Comparison of ENCODE assay signal across 21 cellular contexts in the genomic region with DNA sequence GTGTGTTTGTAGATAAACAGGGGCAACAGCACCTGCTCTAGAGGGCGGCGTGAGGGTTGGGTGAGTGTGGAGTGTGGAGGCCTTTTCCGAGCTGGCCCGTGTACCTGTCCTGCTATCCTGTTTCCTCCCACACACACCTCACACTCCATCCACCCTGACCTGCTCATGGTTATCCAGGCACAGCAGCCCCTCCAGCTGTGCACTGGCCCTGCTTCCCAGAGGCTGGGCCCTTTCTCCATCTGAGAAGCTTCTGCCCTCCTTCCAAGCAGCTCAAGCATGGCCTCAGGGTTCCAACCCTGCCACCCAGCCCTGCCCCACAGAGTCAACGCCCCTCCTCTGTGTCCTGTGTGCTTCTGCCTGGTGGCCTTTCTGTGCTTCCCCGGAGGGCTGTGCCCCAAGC.
"Had no signal": no experiment of that assay in that cellular context is flagged by ENCODE, and none has a peak within 500 bp of the region (broad histone marks: within the 10 kb centered on the region; RNA-seq: fewer than 3 reads in every experiment).

No MANE protein-coding gene starts in this region.

- H3K9me3 ChIP-seq: prostate gland, thoracic aorta, upper lobe of left lung, uterus had no signal

- DNase-seq: effector memory CD8-positive, alpha-beta T cell; foreskin fibroblast; gastrocnemius medialis; left lung; mesendoderm; natural killer cell; nucleus accumbens; sigmoid colon; stimulated activated CD4-positive, alpha-beta T cell treated with anti-CD3 and anti-CD28 coated beads, Interleukin-2, amount 100 ng/mL, for 24 hours; stimulated activated CD4-positive, alpha-beta T cell treated with anti-CD3 and anti-CD28 coated beads, Interleukin-4, amount 100 ng/mL, for 24 hours; stimulated activated naive CD8-positive, alpha-beta T cell treated with anti-CD3 and anti-CD28 coated beads, Interleukin-15, Interleukin-2, amounts not matched to agents 100 U/mL and 50 U/mL, for 24 hours; uterus had no signal

- FAIRE-seq: keratinocyte had no signal

- H3K4me3 Mint-ChIP-seq: central memory CD8-positive, alpha-beta T cell; effector memory CD8-positive, alpha-beta T cell; natural killer cell; stimulated activated effector memory CD8-positive, alpha-beta T cell treated with anti-CD3 and anti-CD28 coated beads, Interleukin-12 subunit alpha, Interleukin-12 subunit beta, amount 100 ng/mL, for 72 hours had no signal

- H3K27ac Mint-ChIP-seq: effector memory CD8-positive, alpha-beta T cell; natural killer cell; stimulated activated effector memory CD8-positive, alpha-beta T cell treated with anti-CD3 and anti-CD28 coated beads, Interleukin-12 subunit alpha, Interleukin-12 subunit beta, amount 100 ng/mL, for 72 hours had no signal

- H3K4me1 ChIP-seq: gastrocnemius medialis, left lung, prostate gland, right atrium auricular region, sigmoid colon, tibial nerve, upper lobe of left lung, uterus had no signal

- H3K27ac ChIP-seq: coronary artery, gastrocnemius medialis, left lung, prostate gland, right atrium auricular region, sigmoid colon, thoracic aorta, tibial nerve, upper lobe of left lung, uterus had no signal

- H3K36me3 Mint-ChIP-seq: natural killer cell; stimulated activated effector memory CD8-positive, alpha-beta T cell treated with anti-CD3 and anti-CD28 coated beads, Interleukin-12 subunit alpha, Interleukin-12 subunit beta, amount 100 ng/mL, for 72 hours had no signal

- H3K9me3 Mint-ChIP-seq: central memory CD8-positive, alpha-beta T cell; effector memory CD8-positive, alpha-beta T cell had no signal

- H3K4me1 Mint-ChIP-seq: central memory CD8-positive, alpha-beta T cell; natural killer cell; stimulated activated effector memory CD8-positive, alpha-beta T cell treated with anti-CD3 and anti-CD28 coated beads, Interleukin-12 subunit alpha, Interleukin-12 subunit beta, amount 100 ng/mL, for 72 hours had no signal

- ATAC-seq: effector memory CD8-positive, alpha-beta T cell; gastrocnemius medialis; left lung; natural killer cell; stimulated activated effector memory CD8-positive, alpha-beta T cell treated with anti-CD3 and anti-CD28 coated beads, Interleukin-12 subunit alpha, Interleukin-12 subunit beta, amount 100 ng/mL, for 72 hours; stimulated activated naive CD8-positive, alpha-beta T cell treated with anti-CD3 and anti-CD28 coated beads, Interleukin-15, Interleukin-2, amounts not matched to agents 100 U/mL and 50 U/mL, for 24 hours had no signal

- H3K4me3 ChIP-seq: coronary artery, gastrocnemius medialis, left lung, prostate gland, right atrium auricular region, sigmoid colon, thoracic aorta, tibial nerve, upper lobe of left lung, uterus had no signal

- H3K36me3 ChIP-seq: gastrocnemius medialis, left lung, prostate gland, right atrium auricular region, sigmoid colon, thoracic aorta, tibial nerve, upper lobe of left lung, uterus had no signal

- H3K27me3 ChIP-seq: right atrium auricular region, tibial nerve, upper lobe of left lung had no signal
